23 cellular contexts compared by ENCODE assay signal in genomic region chr3:24981309-24981708, GRCh38.
A peak's percentile ranks its signal among the peaks of the same experiment; 100 is the strongest.
DNase-seq lines count a peak whose midpoint lies in the region; ATAC-seq, FAIRE-seq and TF ChIP-seq lines count a peak whose summit lies in the region.
"Had no signal": no experiment of that assay in that cellular context is flagged by ENCODE, and none has a peak within 500 bp of the region (broad histone marks: within the 10 kb centered on the region; RNA-seq: fewer than 3 reads in every experiment).

No MANE protein-coding gene starts in this region.

- H2BK5ac ChIP-seq in neuronal stem cell (ENCODE audit: low read length), result no peak overlapping the region

- H4K8ac ChIP-seq in neuronal stem cell (ENCODE audit: low read depth, low read length), result peak overlapping the region; percentile 48

- no peak for TF ChIP-seq RAD21 in HepG2 (CRISPR knock-in tag; IDR thresholded peaks at IDR 0.05)

- H3K9me3 ChIP-seq in HepG2 (ENCODE audit: low read length) (no peaks in the 10 kb centered on the region), right lobe of liver (no peaks in the 10 kb centered on the region), neuronal stem cell (replicated peaks in 1 of 2; ENCODE audit: control insufficient read depth in 2 of 2, insufficient read depth in 1 of 2, low read depth in 1 of 2, low read length in 2 of 2) (peaks cover 0 to 3% of the 10 kb centered on the region in 2 donors), PC-9 (ENCODE audit: insufficient read depth, low read depth) (no peaks in the 10 kb centered on the region)
- H3K9me3 ChIP-seq: A549 had no signal

- H3K4ac ChIP-seq in neuronal stem cell (ENCODE audit: low read length), result no peak overlapping the region

- no peak overlapping the region for H4K91ac ChIP-seq in neuronal stem cell (ENCODE audit: low read depth, low read length, poor library complexity)

- H3K36me3 ChIP-seq in HepG2 (replicated peaks in 1 of 2; ENCODE audit: control insufficient read depth in 1 of 2, insufficient read depth in 2 of 2, low read length in 2 of 2), result no peaks in the 10 kb centered on the region
- H3K36me3 ChIP-seq in right lobe of liver, result no peaks in the 10 kb centered on the region
- no peaks in the 10 kb centered on the region for H3K36me3 ChIP-seq in neuronal stem cell (replicated peaks in 1 of 2; ENCODE audit: control insufficient read depth in 2 of 2, insufficient read depth in 2 of 2, low read length in 2 of 2)
- no peaks in the 10 kb centered on the region for H3K36me3 ChIP-seq in PC-9 (ENCODE audit: low read depth)
- H3K36me3 ChIP-seq: BLaER1 treated with 17β-estradiol and CSF1 and Interleukin-3, amounts not matched to agents 10 nM and 100 nM had no signal

- no peak overlapping the region for H2BK120ac ChIP-seq in neuronal stem cell (ENCODE audit: low read depth, low read length)

- H3K4me1 ChIP-seq in HepG2 (ENCODE audit: insufficient read depth, low read length) (no peaks in the 10 kb centered on the region), right lobe of liver (no peaks in the 10 kb centered on the region), neuronal stem cell (ENCODE audit: control insufficient read depth in 2 of 2, insufficient read depth in 1 of 2, low read depth in 1 of 2, low read length in 2 of 2) (no peaks in the 10 kb centered on the region), PC-9 (replicated peaks; ENCODE audit: insufficient read depth) (no peaks in the 10 kb centered on the region)
- H3K4me1 ChIP-seq: A549; BLaER1 treated with 17β-estradiol and CSF1 and Interleukin-3, amounts not matched to agents 10 nM and 100 nM had no signal

- H2BK12ac ChIP-seq in neuronal stem cell (ENCODE audit: low read length), result no peak overlapping the region

- H3K4me2 ChIP-seq in HepG2 (ENCODE audit: low read depth, low read length) (no peak overlapping the region), neuronal stem cell (ENCODE audit: insufficient read depth, low read length, poor library complexity, severe bottlenecking) (no peak overlapping the region), PC-9 (no peak overlapping the region)
- H3K4me2 ChIP-seq: A549; BLaER1 treated with 17β-estradiol and CSF1 and Interleukin-3, amounts not matched to agents 10 nM and 100 nM had no signal

- H2BK15ac ChIP-seq in neuronal stem cell (ENCODE audit: low read length), result no peak overlapping the region

- no peaks in the 10 kb centered on the region for H3F3A ChIP-seq in PC-9 (ENCODE audit: insufficient read depth, low read depth)

- CTCF ChIA-PET in HepG2 (lab: Yijun Ruan, JAX; ENCODE audit: low intra/inter-chr PET ratio, low total read pairs) (no interaction called here), PC-9 (lab: Charles Lee) (no interaction called here)

- H3K79me1 ChIP-seq in neuronal stem cell (ENCODE audit: low read depth, low read length), result no peaks in the 10 kb centered on the region

- no peak overlapping the region for H2AK5ac ChIP-seq in neuronal stem cell (ENCODE audit: low read depth, low read length)

- H2AFZ ChIP-seq in HepG2 (ENCODE audit: low read length) (no peak overlapping the region), neuronal stem cell (ENCODE audit: low read length) (peak overlapping the region; percentile 12), PC-9 (no peak overlapping the region)

- in situ Hi-C loops in HepG2 (cut with HindIII; ENCODE audit: extremely low pct_ligation_motif_present, low pct_unique_long_range_greater_than_20kb), result no loop called here

- no peak for FAIRE-seq in HepG2 (lab: Jason Lieb, UNC)
- FAIRE-seq: A549, GM12878, GM12892, GM18507 had no signal

- peak overlapping the region; percentile 47 for H3K14ac ChIP-seq in neuronal stem cell (ENCODE audit: low read length)

- TF ChIP-seq POLR2A in HepG2 (IDR thresholded peaks at IDR 0.05; ENCODE audit: insufficient read depth in 1 of 2, low read depth in 2 of 2, low read length in 2 of 2) (no peak), right lobe of liver (IDR thresholded peaks at IDR 0.05) (no peak)

- H3K9ac ChIP-seq in HepG2 (ENCODE audit: insufficient read depth, low read depth, low read length) (no peak overlapping the region), neuronal stem cell (ENCODE audit: low read depth, low read length, poor library complexity) (no peak overlapping the region)
- H3K9ac ChIP-seq: BLaER1 treated with 17β-estradiol and CSF1 and Interleukin-3, amounts not matched to agents 10 nM and 100 nM had no signal

- H3K18ac ChIP-seq in neuronal stem cell (ENCODE audit: low read length), result peak overlapping the region; percentile 57

- H3K4me3 ChIP-seq in HepG2 (replicated peaks in 1 of 3; ENCODE audit: insufficient read depth in 1 of 3, low read depth in 2 of 3, low read length in 3 of 3) (no peak overlapping the region), right lobe of liver (no peak overlapping the region), neuronal stem cell (ENCODE audit: low read length in 2 of 2) (no peak overlapping the region), PC-9 (no peak overlapping the region)
- H3K4me3 ChIP-seq: A549; BLaER1 treated with 17β-estradiol and CSF1 and Interleukin-3, amounts not matched to agents 10 nM and 100 nM; GM12878 had no signal

- WGBS in HepG2 (ENCODE audit: low lambda C conversion rate), result no CpG with 5 or more reads among the region's 5 CpGs
- WGBS in right lobe of liver (ENCODE audit: insufficient coverage, low coverage, low lambda C conversion rate, missing lambda C conversion rate), result no CpG with 5 or more reads among the region's 5 CpGs
- no CpG with 5 or more reads among the region's 5 CpGs for WGBS in neuronal stem cell (ENCODE audit: extremely low coverage in 2 of 2, insufficient read length in 2 of 2, insufficient replicate concordance in 1 of 2), 2 donors

- H3K79me2 ChIP-seq in HepG2 (ENCODE audit: insufficient read depth, low read length) (no peaks in the 10 kb centered on the region), PC-9 (ENCODE audit: low read depth) (no peaks in the 10 kb centered on the region)

- POLR2A ChIA-PET in HepG2 (lab: Yijun Ruan, JAX), result no interaction called here
- POLR2A ChIA-PET in PC-9 (lab: Charles Lee; ENCODE audit: unreplicated experiment), result no interaction called here

- ATAC-seq in HepG2, result no peak
- ATAC-seq in right lobe of liver, result no peak
- ATAC-seq: A549, GM12878 had no signal

- no TSS peak for BruUV-seq in HepG2 (replicated peaks; lab: Mats Ljungman, UMichigan)
- BruUV-seq in PC-9 (replicated peaks; lab: Mats Ljungman, UMichigan), result no TSS peak

- H3K27ac ChIP-seq in HepG2 (ENCODE audit: extremely low read length, insufficient read depth, low read length), result no peak overlapping the region
- no peak overlapping the region for H3K27ac ChIP-seq in right lobe of liver
- H3K27ac ChIP-seq in neuronal stem cell (replicated peaks; ENCODE audit: low read length), result no peak overlapping the region
- no peak overlapping the region for H3K27ac ChIP-seq in PC-9
- H3K27ac ChIP-seq: 22Rv1; A549; BLaER1 treated with 17β-estradiol and CSF1 and Interleukin-3, amounts not matched to agents 10 nM and 100 nM had no signal

- H4K20me1 ChIP-seq in HepG2 (ENCODE audit: insufficient read depth, low read length) (no peaks in the 10 kb centered on the region), PC-9 (ENCODE audit: insufficient read depth) (no peaks in the 10 kb centered on the region)
- H4K20me1 ChIP-seq: BLaER1 treated with 17β-estradiol and CSF1 and Interleukin-3, amounts not matched to agents 10 nM and 100 nM had no signal

- H3K23ac ChIP-seq in neuronal stem cell (ENCODE audit: low read depth, low read length, poor library complexity), result no peak overlapping the region

- TF ChIP-seq EP300 in HepG2 (IDR thresholded peaks at IDR 0.05; ENCODE audit: low read depth in 2 of 2, low read length in 2 of 2) (no peak), HepG2 (CRISPR knock-in tag; IDR thresholded peaks at IDR 0.05; ENCODE audit: borderline replicate concordance) (no peak)

- no peaks in the 10 kb centered on the region for H3K9me2 ChIP-seq in PC-9 (ENCODE audit: insufficient read depth)

- H3K27me3 ChIP-seq in HepG2 (ENCODE audit: control insufficient read depth in 1 of 2, insufficient read depth in 2 of 2, low read length in 2 of 2) (no peaks in the 10 kb centered on the region), right lobe of liver (no peaks in the 10 kb centered on the region), neuronal stem cell (ENCODE audit: control insufficient read depth in 3 of 3, insufficient read depth in 3 of 3, low read depth in 1 of 3, low read length in 3 of 3) (no peaks in the 10 kb centered on the region), PC-9 (ENCODE audit: insufficient read depth, low read depth) (no peaks in the 10 kb centered on the region)
- H3K27me3 ChIP-seq: BLaER1 treated with 17β-estradiol and CSF1 and Interleukin-3, amounts not matched to agents 10 nM and 100 nM had no signal

- intact Hi-C loops in HepG2 (cut with micrococcal nuclease; ENCODE audit: unreplicated experiment) (no loop called here), right lobe of liver (cut with DNase I) (no loop called here), PC-9 (cut with micrococcal nuclease; ENCODE audit: unreplicated experiment) (no loop called here)

- TF ChIP-seq CTCF in HepG2 (CRISPR knock-in tag; IDR thresholded peaks at IDR 0.05) (no peak), right lobe of liver (IDR thresholded peaks at IDR 0.05) (no peak), PC-9 (conservative IDR thresholded peaks at IDR 0.05) (no peak)

- DNase-seq in DMS53 (lab: John Stamatoyannopoulos, UW) (peak; percentile 3), DMS53 treated with DMSO at 0.1 percent for 48 hours (lab: John Stamatoyannopoulos, UW; ENCODE audit: unreplicated experiment) (no peak), HepG2 (ENCODE audit: low spot score) (no peak), right lobe of liver (no peak), neuronal stem cell (ENCODE audit: low spot score) (no peak), PC-9 (no peak)
- DNase-seq: AML-193; CD4-positive, alpha-beta memory T cell; CD4-positive, CD25-positive, alpha-beta regulatory T cell; CD8-positive, alpha-beta memory T cell; COR-L47; DMS 273 treated with DMSO at 0.1 percent for 48 hours; DMS153; DMS79; DND-41; EL; GDM1 had no signal

TF ChIP-seq in HepG2, 621 proteins besides CTCF, POLR2A, EP300 and RAD21 (continues in another document):
- TF ChIP-seq HBP1 (CRISPR knock-in tag; IDR thresholded peaks at IDR 0.05; ENCODE audit: low read depth), result no peak
